Comparison of ENCODE assay signal across 1 cellular context in genomic region chr2:139259422-139260051, GRCh38.
TF ChIP-seq lines count a peak whose summit lies in the region.

No MANE protein-coding gene starts in this region.

TF ChIP-seq in HepG2, 621 proteins besides CTCF, POLR2A, EP300 and RAD21 (continued from another document and continues in another):
- TF ChIP-seq HMGXB4 (CRISPR knock-in tag; IDR thresholded peaks at IDR 0.05; ENCODE audit: borderline replicate concordance in 1 of 2, low read depth in 1 of 2) (no peak), SIX4 (CRISPR knock-in tag; IDR thresholded peaks at IDR 0.05) (no peak), GABPB1 (CRISPR knock-in tag; IDR thresholded peaks at IDR 0.05) (no peak), MAFG (CRISPR knock-in tag; IDR thresholded peaks at IDR 0.05) (no peak), HDAC6 (IDR thresholded peaks at IDR 0.05; ENCODE audit: low read depth, low read length) (no peak), RARG (CRISPR knock-in tag; IDR thresholded peaks at IDR 0.05; ENCODE audit: low read depth) (no peak), ZNF772 (CRISPR knock-in tag; IDR thresholded peaks at IDR 0.05) (no peak), JUND (CRISPR knock-in tag; IDR thresholded peaks at IDR 0.05) (peak; percentile 91), RBM39 (IDR thresholded peaks at IDR 0.05; ENCODE audit: low read depth, low read length, poor library complexity, severe bottlenecking) (no peak), MAZ (IDR thresholded peaks at IDR 0.05; ENCODE audit: borderline replicate concordance, low read depth, low read length) (no peak), MAZ (CRISPR knock-in tag; IDR thresholded peaks at IDR 0.05; ENCODE audit: low read depth) (no peak), IRF2 (CRISPR knock-in tag; IDR thresholded peaks at IDR 0.05) (no peak), ZUFSP (CRISPR knock-in tag; IDR thresholded peaks at IDR 0.05; ENCODE audit: borderline replicate concordance) (no peak), TOPORS (CRISPR knock-in tag; IDR thresholded peaks at IDR 0.05) (no peak), SNRNP70 (IDR thresholded peaks at IDR 0.05; ENCODE audit: low read depth, low read length) (no peak), NCOA2 (CRISPR knock-in tag; IDR thresholded peaks at IDR 0.05) (peak; percentile 76), ELF1 (CRISPR knock-in tag; IDR thresholded peaks at IDR 0.05) (no peak), BHLHE40 (IDR thresholded peaks at IDR 0.05; ENCODE audit: low read length) (no peak), ZFY (CRISPR knock-in tag; IDR thresholded peaks at IDR 0.05) (no peak), CSRNP1 (CRISPR knock-in tag; IDR thresholded peaks at IDR 0.05) (no peak), MAFF (IDR thresholded peaks at IDR 0.05; ENCODE audit: low read depth, low read length) (no peak), ERF (CRISPR knock-in tag; IDR thresholded peaks at IDR 0.05) (0 out of 2 replicates have a peak, but pooled peaks have one; percentile 27), ZNF251 (CRISPR knock-in tag; IDR thresholded peaks at IDR 0.05) (no peak), THAP11 (CRISPR knock-in tag; IDR thresholded peaks at IDR 0.05) (0 out of 2 replicates have a peak, but pooled peaks have one; percentile 32), ZNF205 (CRISPR knock-in tag; IDR thresholded peaks at IDR 0.05) (peak; percentile 68; the same call in 1 of the 2 replicates), POGZ (CRISPR knock-in tag; IDR thresholded peaks at IDR 0.05) (peak; percentile 34; the same call in 1 of the 2 replicates), PLSCR1 (CRISPR knock-in tag; IDR thresholded peaks at IDR 0.05; ENCODE audit: borderline replicate concordance) (no peak), SMAD1 (CRISPR knock-in tag; IDR thresholded peaks at IDR 0.05; ENCODE audit: borderline replicate concordance, low read depth) (no peak), KAT8 (CRISPR knock-in tag; IDR thresholded peaks at IDR 0.05) (no peak), HIC2 (CRISPR knock-in tag; IDR thresholded peaks at IDR 0.05; ENCODE audit: low read depth) (no peak), KLF6 (CRISPR knock-in tag; IDR thresholded peaks at IDR 0.05) (no peak), CHCHD3 (CRISPR knock-in tag; IDR thresholded peaks at IDR 0.05) (no peak), ZNF615 (CRISPR knock-in tag; IDR thresholded peaks at IDR 0.05; ENCODE audit: borderline replicate concordance) (no peak), ZFP36L2 (CRISPR knock-in tag; IDR thresholded peaks at IDR 0.05) (no peak), GATA4 (IDR thresholded peaks at IDR 0.05; ENCODE audit: borderline replicate concordance, low read depth) (peak; percentile 45; the same call in 1 of the 2 replicates), FOXP1 (IDR thresholded peaks at IDR 0.05) (no peak), FOXP1 (CRISPR knock-in tag; IDR thresholded peaks at IDR 0.05) (peak; percentile 90), ZKSCAN8 (CRISPR knock-in tag; IDR thresholded peaks at IDR 0.05; ENCODE audit: borderline replicate concordance) (no peak), REXO4 (CRISPR knock-in tag; IDR thresholded peaks at IDR 0.05; ENCODE audit: borderline replicate concordance) (no peak), ZC3H4 (CRISPR knock-in tag; IDR thresholded peaks at IDR 0.05; ENCODE audit: borderline replicate concordance) (no peak), ZNF709 (CRISPR knock-in tag; IDR thresholded peaks at IDR 0.05) (no peak), REL (CRISPR knock-in tag; conservative IDR thresholded peaks at IDR 0.05) (no peak), DBP (CRISPR knock-in tag; IDR thresholded peaks at IDR 0.05; ENCODE audit: not compliant biosample characterization) (no peak), ZBTB46 (CRISPR knock-in tag; IDR thresholded peaks at IDR 0.05; ENCODE audit: borderline replicate concordance) (no peak), ZNF446 (CRISPR knock-in tag; IDR thresholded peaks at IDR 0.05) (no peak), NR2F1 (CRISPR knock-in tag; IDR thresholded peaks at IDR 0.05) (peak; percentile 56 to 74), ZFP82 (CRISPR knock-in tag; IDR thresholded peaks at IDR 0.05; ENCODE audit: borderline replicate concordance) (no peak), ZNF564 (CRISPR knock-in tag; IDR thresholded peaks at IDR 0.05) (no peak), ZNF235 (CRISPR knock-in tag; IDR thresholded peaks at IDR 0.05; ENCODE audit: borderline replicate concordance) (no peak), ADNP (CRISPR knock-in tag; IDR thresholded peaks at IDR 0.05) (no peak), FOXM1 (CRISPR knock-in tag; IDR thresholded peaks at IDR 0.05) (no peak), JUNB (CRISPR knock-in tag; IDR thresholded peaks at IDR 0.05; ENCODE audit: borderline replicate concordance) (peak; percentile 64; the same call in 1 of the 2 replicates), JDP2 (CRISPR knock-in tag; IDR thresholded peaks at IDR 0.05; ENCODE audit: borderline replicate concordance) (no peak), HMG20A (CRISPR knock-in tag; IDR thresholded peaks at IDR 0.05; ENCODE audit: borderline replicate concordance) (peak; percentile 68; the same call in 1 of the 2 replicates), FOXA1 (IDR thresholded peaks at IDR 0.05) (0 out of 2 replicates have a peak, but pooled peaks have one; percentile 14), FOXA1 (CRISPR knock-in tag; IDR thresholded peaks at IDR 0.05) (peak; percentile 63; the same call in 1 of the 2 replicates), SKI (IDR thresholded peaks at IDR 0.05; ENCODE audit: partially characterized antibody) (peak; percentile 94), PAX8 (CRISPR knock-in tag; IDR thresholded peaks at IDR 0.05; ENCODE audit: borderline replicate concordance) (no peak), ATF4 (CRISPR knock-in tag; IDR thresholded peaks at IDR 0.05) (no peak), ZNF512B (CRISPR knock-in tag; IDR thresholded peaks at IDR 0.05; ENCODE audit: borderline replicate concordance) (no peak), CBX5 (CRISPR knock-in tag; IDR thresholded peaks at IDR 0.05; ENCODE audit: borderline replicate concordance) (no peak), MTF2 (CRISPR knock-in tag; IDR thresholded peaks at IDR 0.05; ENCODE audit: borderline replicate concordance) (no peak), FLYWCH1 (CRISPR knock-in tag; IDR thresholded peaks at IDR 0.05) (no peak), ZNF766 (CRISPR knock-in tag; IDR thresholded peaks at IDR 0.05; ENCODE audit: borderline replicate concordance) (no peak)
